In the genomic region with DNA sequence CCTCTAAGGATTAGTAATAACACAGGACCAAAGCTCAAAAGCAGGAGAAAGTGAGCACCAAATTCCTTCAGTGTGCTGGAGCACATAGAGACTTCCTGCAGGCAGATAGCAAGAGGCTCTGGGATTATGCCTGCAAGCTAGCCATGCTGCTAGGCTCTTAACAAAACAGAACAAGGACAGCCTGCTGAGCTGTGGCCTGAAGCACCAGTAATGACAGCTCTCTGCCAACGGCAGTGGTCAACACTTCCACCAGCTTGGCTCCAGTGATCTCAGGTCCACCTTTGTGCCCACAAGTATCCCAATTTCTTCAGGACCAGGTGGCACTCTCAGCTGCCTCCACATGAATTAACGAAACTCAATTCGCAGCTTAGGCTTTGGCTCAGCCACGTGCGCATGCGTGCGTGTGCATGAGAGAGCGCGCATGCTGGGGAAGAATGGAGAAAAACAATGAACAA, we compare ENCODE assay signal across 10 cellular contexts.
A peak's percentile ranks its signal among the peaks of the same experiment; 100 is the strongest.
DNase-seq lines count a peak whose midpoint lies in the region; ATAC-seq and TF ChIP-seq lines count a peak whose summit lies in the region.
"Had no signal": no experiment of that assay in that cellular context is flagged by ENCODE, and none has a peak within 500 bp of the region (broad histone marks: within the 10 kb centered on the region; RNA-seq: fewer than 3 reads in every experiment).

No MANE protein-coding gene starts in this region.

- peak overlapping the region; percentile 72 for H3K27ac Mint-ChIP-seq in activated CD4-positive, alpha-beta memory T cell treated with anti-CD3 and anti-CD28 coated beads for 36 hours
- H3K27ac Mint-ChIP-seq in activated CD4-positive, alpha-beta memory T cell treated with anti-CD3 and anti-CD28 coated beads, Interleukin-2, amount 10 ng/mL, durations not matched to agents 7 days and 5 days, result no peak overlapping the region

- intact Hi-C loops in activated CD4-positive, alpha-beta memory T cell treated with anti-CD3 and anti-CD28 coated beads for 36 hours (cut with micrococcal nuclease), result loop anchor here (5.0 kb wide), 1 partner anchor 40 kb away; no protein-coding TSS in a partner anchor
- intact Hi-C loops in thyroid gland (cut with DNase I), result no loop called here

- no peaks in the 10 kb centered on the region for H3K9me3 Mint-ChIP-seq in activated CD4-positive, alpha-beta memory T cell treated with anti-CD3 and anti-CD28 coated beads for 36 hours
- no peaks in the 10 kb centered on the region for H3K9me3 Mint-ChIP-seq in activated CD4-positive, alpha-beta memory T cell treated with anti-CD3 and anti-CD28 coated beads, Interleukin-2, amount 10 ng/mL, durations not matched to agents 7 days and 5 days

- ATAC-seq in HG02798 (IDR thresholded peaks at IDR 0.05; ENCODE audit: poor library complexity, unreplicated experiment) (no peak), GM18520 (IDR thresholded peaks at IDR 0.05; ENCODE audit: unreplicated experiment) (no peak)

- H3K4me3 ChIP-seq in coronary artery (peak overlapping the region; percentile 4), thyroid gland (replicated peaks in 1 of 3) (no peak overlapping the region)

- H3K9me3 ChIP-seq in thyroid gland, result no peaks in the 10 kb centered on the region
- H3K9me3 ChIP-seq: BE2C had no signal

- peaks cover 17% of the 10 kb centered on the region for H3K36me3 Mint-ChIP-seq in activated CD4-positive, alpha-beta memory T cell treated with anti-CD3 and anti-CD28 coated beads for 36 hours
- H3K36me3 Mint-ChIP-seq in activated CD4-positive, alpha-beta memory T cell treated with anti-CD3 and anti-CD28 coated beads, Interleukin-2, amount 10 ng/mL, durations not matched to agents 7 days and 5 days (ENCODE audit: low read depth), result peaks cover 33% of the 10 kb centered on the region

- H3K4me1 ChIP-seq in thyroid gland, result peaks cover 66 to 86% of the 10 kb centered on the region in 2 donors
- H3K4me1 ChIP-seq: BE2C had no signal

- H3K27me3 Mint-ChIP-seq in activated CD4-positive, alpha-beta memory T cell treated with anti-CD3 and anti-CD28 coated beads for 36 hours, result no peaks in the 10 kb centered on the region
- H3K27me3 Mint-ChIP-seq in activated CD4-positive, alpha-beta memory T cell treated with anti-CD3 and anti-CD28 coated beads, Interleukin-2, amount 10 ng/mL, durations not matched to agents 7 days and 5 days, result no peaks in the 10 kb centered on the region

- WGBS in thyroid gland, 2 donors, result 46 to 53% methylated on average over 9 of the region's 9 CpGs

- CTCF ChIA-PET in activated CD4-positive, alpha-beta memory T cell treated with anti-CD3 and anti-CD28 coated beads for 36 hours (lab: Charles Lee), result interaction anchor here (0.5 kb wide), 1 partner anchor 49 kb away, joined by 3 read pairs; no protein-coding TSS in a partner anchor
- CTCF ChIA-PET in activated CD4-positive, alpha-beta memory T cell treated with anti-CD3 and anti-CD28 coated beads, Interleukin-2, amount 10 ng/mL, durations not matched to agents 7 days and 5 days (lab: Charles Lee), result interaction anchor here (1.0 to 1.4 kb wide), 3 partner anchors 10 to 49 kb away, joined by 3 to 4 read pairs (median 3); no protein-coding TSS in a partner anchor

- H3K36me3 ChIP-seq in thyroid gland, result no peaks in the 10 kb centered on the region
- H3K36me3 ChIP-seq: BE2C had no signal

- H3K4me3 Mint-ChIP-seq in activated CD4-positive, alpha-beta memory T cell treated with anti-CD3 and anti-CD28 coated beads for 36 hours, result no peak overlapping the region
- no peak overlapping the region for H3K4me3 Mint-ChIP-seq in activated CD4-positive, alpha-beta memory T cell treated with anti-CD3 and anti-CD28 coated beads, Interleukin-2, amount 10 ng/mL, durations not matched to agents 7 days and 5 days

- peaks cover 83% of the 10 kb centered on the region for H3K4me1 Mint-ChIP-seq in activated CD4-positive, alpha-beta memory T cell treated with anti-CD3 and anti-CD28 coated beads for 36 hours (ENCODE audit: low read depth)
- peaks cover 51% of the 10 kb centered on the region for H3K4me1 Mint-ChIP-seq in activated CD4-positive, alpha-beta memory T cell treated with anti-CD3 and anti-CD28 coated beads, Interleukin-2, amount 10 ng/mL, durations not matched to agents 7 days and 5 days

- DNase-seq in activated CD4-positive, alpha-beta memory T cell treated with anti-CD3 and anti-CD28 coated beads for 36 hours, result no peak
- no peak for DNase-seq in activated CD4-positive, alpha-beta memory T cell treated with anti-CD3 and anti-CD28 coated beads, Interleukin-2, amount 10 ng/mL, durations not matched to agents 7 days and 5 days
- DNase-seq in coronary artery (ENCODE audit: low spot score) (no peak), medulla oblongata (ENCODE audit: extremely low spot score) (peak; percentile 70), thyroid gland (peak; percentile 86 to 87), GM19240 (ENCODE audit: insufficient read length, low spot score) (no peak)
- DNase-seq: BE2C, dermis blood vessel endothelial cell had no signal

- no peaks in the 10 kb centered on the region for H3K27me3 ChIP-seq in thyroid gland
- H3K27me3 ChIP-seq: BE2C had no signal

- TF ChIP-seq CTCF in coronary artery (IDR thresholded peaks at IDR 0.05), result no peak
- no peak for TF ChIP-seq CTCF in thyroid gland (IDR thresholded peaks at IDR 0.05)

- POLR2A ChIA-PET in activated CD4-positive, alpha-beta memory T cell treated with anti-CD3 and anti-CD28 coated beads for 36 hours (lab: Charles Lee), result no interaction called here
- POLR2A ChIA-PET in activated CD4-positive, alpha-beta memory T cell treated with anti-CD3 and anti-CD28 coated beads, Interleukin-2, amount 10 ng/mL, durations not matched to agents 7 days and 5 days (lab: Charles Lee), result interaction anchor here (0.9 kb wide), 1 partner anchor 48 kb away, joined by 3 read pairs; no protein-coding TSS in a partner anchor

- H3K27ac ChIP-seq in coronary artery (peak overlapping the region in 1 of 2 donors; percentile 17), thyroid gland (peak overlapping the region; percentile 42 to 78 (median 60))

- no peak for TF ChIP-seq POLR2A in thyroid gland (IDR thresholded peaks at IDR 0.05)

Comparison
In these comparisons a context has a peak if more than half of its experiments do, and no peak if none do; other contexts are left out.
1. DNase-seq: peak in medulla oblongata (single experiment) and thyroid gland (2 of 2); none in activated CD4-positive, alpha-beta memory T cell treated with anti-CD3 and anti-CD28 coated beads for 36 hours (single experiment), activated CD4-positive, alpha-beta memory T cell treated with anti-CD3 and anti-CD28 coated beads, Interleukin-2, amount 10 ng/mL, durations not matched to agents 7 days and 5 days (single experiment), coronary artery (single experiment) and GM19240 (single experiment).